In the genomic region with DNA sequence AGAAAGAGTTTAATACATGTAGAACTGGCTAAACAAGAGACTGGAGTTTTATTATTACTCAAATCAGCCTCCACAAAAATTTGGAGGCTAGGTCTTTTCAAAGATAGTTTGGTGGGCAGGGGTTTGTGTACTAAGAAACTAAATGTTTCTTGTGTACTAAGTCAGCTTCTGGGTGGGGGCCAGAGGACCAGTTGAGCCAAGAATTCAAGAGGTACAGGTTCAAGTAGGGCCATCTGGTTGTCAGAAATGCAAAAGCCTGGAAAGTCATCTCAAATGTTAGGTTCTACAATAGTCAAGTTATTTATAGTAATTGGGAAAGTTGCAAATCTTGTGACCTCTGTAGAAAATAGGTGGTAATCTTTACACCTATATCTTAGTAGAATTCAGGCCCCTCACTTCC, we compare ENCODE assay signal across 16 cellular contexts. TPM values are rescaled to one million over a fixed set of nuclear protein-coding genes. Genes with fewer than 3 reads are reported as not detected.
DNase-seq lines count a peak whose midpoint lies in the region; ATAC-seq and TF ChIP-seq lines count a peak whose summit lies in the region.
"Had no signal": no experiment of that assay in that cellular context is flagged by ENCODE, and none has a peak within 500 bp of the region (broad histone marks: within the 10 kb centered on the region; RNA-seq: fewer than 3 reads in every experiment).

No MANE protein-coding gene starts in this region.

- no peak overlapping the region for H2AFZ ChIP-seq in OCI-LY1 (ENCODE audit: low read length)

- H3K79me2 ChIP-seq in OCI-LY1 (ENCODE audit: insufficient read depth, low read length) = no peaks in the 10 kb centered on the region

- intact Hi-C loops in left ventricle myocardium inferior (cut with micrococcal nuclease) (no loop called here), left cardiac atrium (cut with DNase I) (no loop called here), right lobe of liver (cut with DNase I) (no loop called here)

- no peak for TF ChIP-seq POLR2A in right lobe of liver (IDR thresholded peaks at IDR 0.05)

- no peaks in the 10 kb centered on the region for H3K9me2 ChIP-seq in OCI-LY1 (ENCODE audit: low read depth, low read length)

- no peaks in the 10 kb centered on the region for H4K20me1 ChIP-seq in OCI-LY1 (ENCODE audit: insufficient read depth, low read length)

- peak overlapping the region; percentile 15 for H3K4me2 ChIP-seq in OCI-LY1 (ENCODE audit: low read length)

- H3K4me1 ChIP-seq in left ventricle myocardium inferior (peaks cover 7% of the 10 kb centered on the region), OCI-LY1 (ENCODE audit: insufficient read depth, low read length, severe bottlenecking) (peaks cover 58% of the 10 kb centered on the region), right lobe of liver (no peaks in the 10 kb centered on the region)
- H3K4me1 ChIP-seq: BE2C, Caco-2 had no signal

- no peaks in the 10 kb centered on the region for H3K27me3 Mint-ChIP-seq in T-helper 17 cell
- H3K27me3 Mint-ChIP-seq: CD4-positive, CD25-positive, alpha-beta regulatory T cell had no signal

- peak; percentile 26 for DNase-seq in left ventricle myocardium inferior
- no peak for DNase-seq in left cardiac atrium
- DNase-seq in T-helper 17 cell = no peak
- DNase-seq in right lobe of liver = no peak
- DNase-seq in NCI-H1694 (lab: John Stamatoyannopoulos, UW) = no peak
- DNase-seq in NCI-H2081 (lab: John Stamatoyannopoulos, UW) = no peak
- DNase-seq: ACHN; BE2C; C1 segment of cervical spinal cord; Caco-2; CD4-positive, CD25-positive, alpha-beta regulatory T cell; DMS79 treated with DMSO at 0.1 percent for 48 hours; GF-D8; H9; IMR-90 had no signal

- peak overlapping the region; percentile 11 for H3K27ac Mint-ChIP-seq in T-helper 17 cell
- H3K27ac Mint-ChIP-seq: H9 had no signal

- ATAC-seq in left cardiac atrium = no peak
- no peak for ATAC-seq in T-helper 17 cell
- no peak for ATAC-seq in right lobe of liver

- H3K4me1 Mint-ChIP-seq in T-helper 17 cell = peaks cover 49% of the 10 kb centered on the region

- H3K27ac ChIP-seq in left ventricle myocardium inferior (replicated peaks) = no peak overlapping the region
- peak overlapping the region; percentile 91 for H3K27ac ChIP-seq in OCI-LY1 (ENCODE audit: low read depth, low read length, poor library complexity, severe bottlenecking)
- H3K27ac ChIP-seq in right lobe of liver = no peak overlapping the region

- H3K27me3 ChIP-seq in left ventricle myocardium inferior (ENCODE audit: low read depth) (no peaks in the 10 kb centered on the region), OCI-LY1 (ENCODE audit: insufficient read depth, low read length) (no peaks in the 10 kb centered on the region), right lobe of liver (no peaks in the 10 kb centered on the region)
- H3K27me3 ChIP-seq: BE2C had no signal

- H3K9ac ChIP-seq in OCI-LY1 (ENCODE audit: low read length) = no peak overlapping the region

- H3K36me3 Mint-ChIP-seq in T-helper 17 cell (ENCODE audit: low read depth) = peaks cover 2% of the 10 kb centered on the region

- H3K36me3 ChIP-seq in left ventricle myocardium inferior (no peaks in the 10 kb centered on the region), OCI-LY1 (ENCODE audit: insufficient read depth, low read length) (no peaks in the 10 kb centered on the region), right lobe of liver (no peaks in the 10 kb centered on the region)
- H3K36me3 ChIP-seq: BE2C had no signal

- H3F3A ChIP-seq in OCI-LY1 (ENCODE audit: insufficient read depth, low read length) = peaks cover 7% of the 10 kb centered on the region; the same call in 1 of the 2 replicates

- TF ChIP-seq CTCF in left ventricle myocardium inferior (IDR thresholded peaks at IDR 0.05; ENCODE audit: borderline replicate concordance) = no peak
- no peak for TF ChIP-seq CTCF in OCI-LY1 (IDR thresholded peaks at IDR 0.05; ENCODE audit: low read length)
- TF ChIP-seq CTCF in right lobe of liver (IDR thresholded peaks at IDR 0.05) = no peak

- H3K4me3 Mint-ChIP-seq in T-helper 17 cell = no peak overlapping the region
- H3K4me3 Mint-ChIP-seq: H9 had no signal

- H3K4me3 ChIP-seq in left ventricle myocardium inferior (no peak overlapping the region), OCI-LY1 (ENCODE audit: low read depth, low read length, poor library complexity, severe bottlenecking) (no peak overlapping the region), right lobe of liver (no peak overlapping the region)

- no peaks in the 10 kb centered on the region for H3K9me3 ChIP-seq in left ventricle myocardium inferior (replicated peaks)
- H3K9me3 ChIP-seq in OCI-LY1 (ENCODE audit: low read length) = no peaks in the 10 kb centered on the region
- no peaks in the 10 kb centered on the region for H3K9me3 ChIP-seq in T-helper 17 cell (ENCODE audit: control insufficient read depth, low read length, poor library complexity, severe bottlenecking)
- H3K9me3 ChIP-seq in right lobe of liver = no peaks in the 10 kb centered on the region
- H3K9me3 ChIP-seq: BE2C, Caco-2 had no signal

RNA-seq across cellular contexts. Expression of a gene that starts 51.7 kb away (rescaled TPM):
- total RNA-seq in left ventricle myocardium inferior = 12.3 TPM
- 10 to 100 TPM in 1 of 2 donors, 1 to 10 TPM in 1; 8.9 to 10.2 TPM for total RNA-seq in left cardiac atrium
- total RNA-seq in T-helper 17 cell = 10 to 100 TPM; 19.8 to 24.0 TPM
- total RNA-seq in right lobe of liver = 10 to 100 TPM; 11.7 to 23.5 (median 19.7) TPM
